ENCODE assay signal across 2 cellular contexts in the genomic region with DNA sequence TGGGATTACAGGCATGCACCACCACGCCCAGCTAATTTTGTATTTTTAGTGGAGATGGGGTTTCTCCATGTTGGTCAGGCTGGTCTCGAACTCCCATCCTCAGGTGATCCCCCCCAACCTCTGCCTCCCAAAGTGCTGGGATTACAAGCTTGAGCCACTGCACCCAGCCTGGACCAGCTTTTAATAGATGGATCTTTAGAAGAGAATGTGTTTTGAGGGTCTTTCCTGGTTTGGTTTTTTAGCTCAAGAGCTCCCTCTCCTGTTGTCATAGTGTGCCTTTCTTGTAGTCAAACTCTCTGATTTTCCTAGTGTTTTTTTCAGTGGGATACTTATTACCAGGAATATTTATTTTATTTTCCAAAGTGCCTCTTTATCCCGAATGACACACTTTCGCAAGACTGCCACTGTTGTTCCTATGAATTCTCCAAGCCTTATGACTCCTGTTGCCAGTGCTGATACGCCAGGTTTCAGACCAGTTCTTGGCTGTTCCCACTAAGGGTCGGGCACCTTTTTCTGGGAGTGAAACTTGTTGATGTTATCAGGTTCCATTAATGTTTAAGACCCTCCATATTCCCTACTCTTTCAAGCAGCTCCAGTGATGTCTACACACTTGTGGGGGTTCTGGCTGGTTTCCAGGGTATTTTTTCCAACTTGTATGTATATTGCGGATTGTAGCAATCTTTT.
TF ChIP-seq lines count a peak whose summit lies in the region.

No MANE protein-coding gene starts in this region.

TF ChIP-seq in GM23338, 12 proteins besides CTCF, POLR2A, EP300 and RAD21:
- TF ChIP-seq EZH2phosphoT487 (IDR thresholded peaks at IDR 0.05; ENCODE audit: unreplicated experiment) = no peak
- no peak for TF ChIP-seq ZNF331 (CRISPR knock-in tag; IDR thresholded peaks at IDR 0.05; ENCODE audit: low read depth)
- no peak for TF ChIP-seq JUNB (IDR thresholded peaks at IDR 0.05; ENCODE audit: unreplicated experiment)
- no peak for TF ChIP-seq CREB1 (CRISPR knock-in tag; IDR thresholded peaks at IDR 0.05; ENCODE audit: low read depth)
- TF ChIP-seq ETS1 (IDR thresholded peaks at IDR 0.05) = no peak
- no peak for TF ChIP-seq STAT1 (IDR thresholded peaks at IDR 0.05; ENCODE audit: unreplicated experiment)

TF ChIP-seq in endothelial cell of umbilical vein, 7 proteins besides CTCF, POLR2A, EP300 and RAD21:
- TF ChIP-seq POLR2AphosphoS5 (IDR thresholded peaks at IDR 0.05; ENCODE audit: insufficient read depth, low read depth, low read length) = no peak
- no peak for TF ChIP-seq FOS (IDR thresholded peaks at IDR 0.05; ENCODE audit: borderline replicate concordance, insufficient read depth, low read length)
- TF ChIP-seq JUN (IDR thresholded peaks at IDR 0.05; ENCODE audit: borderline replicate concordance, insufficient read depth, insufficient read length, low read depth) = no peak
- no peak for TF ChIP-seq GATA2 (IDR thresholded peaks at IDR 0.05; ENCODE audit: insufficient read depth, insufficient read length, low read depth, low read length)
- no peak for TF ChIP-seq EZH2 (IDR thresholded peaks at IDR 0.05; ENCODE audit: borderline replicate concordance, low read depth, low read length, severe bottlenecking)
- TF ChIP-seq, protein P1, sequence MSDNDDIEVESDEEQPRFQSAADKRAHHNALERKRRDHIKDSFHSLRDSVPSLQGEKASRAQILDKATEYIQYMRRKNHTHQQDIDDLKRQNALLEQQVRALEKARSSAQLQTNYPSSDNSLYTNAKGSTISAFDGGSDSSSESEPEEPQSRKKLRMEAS (IDR thresholded peaks at IDR 0.05; ENCODE audit: insufficient read depth, insufficient read length) = no peak
- TF ChIP-seq MYC (IDR thresholded peaks at IDR 0.05; ENCODE audit: low read depth, low read length) = no peak
